Comparison of ENCODE assay signal across 9 cellular contexts in the genomic region with DNA sequence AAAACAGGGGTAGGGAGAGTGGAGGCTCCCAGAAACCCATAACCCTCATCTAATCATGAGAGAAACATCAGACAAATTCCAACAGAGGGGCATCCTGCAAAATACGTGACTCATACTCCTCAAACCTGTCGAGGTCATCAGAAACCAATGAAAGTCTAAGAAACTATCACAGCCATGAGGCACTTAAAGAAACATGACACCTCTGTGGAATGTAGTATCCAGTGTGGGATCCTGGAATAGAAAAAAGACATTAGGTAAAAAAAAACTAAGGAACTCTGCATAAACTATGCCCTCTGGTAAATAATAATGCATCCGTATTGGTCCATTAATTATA. TPM values are rescaled to one million over a fixed set of nuclear protein-coding genes. Genes with fewer than 3 reads are reported as not detected.
DNase-seq lines count a peak whose midpoint lies in the region; ATAC-seq and TF ChIP-seq lines count a peak whose summit lies in the region.
"Had no signal": no experiment of that assay in that cellular context is flagged by ENCODE, and none has a peak within 500 bp of the region (broad histone marks: within the 10 kb centered on the region; RNA-seq: fewer than 3 reads in every experiment).

No MANE protein-coding gene starts in this region.

- no peak for TF ChIP-seq POLR2A in suprapubic skin (IDR thresholded peaks at IDR 0.05)

- no peaks in the 10 kb centered on the region for H3K36me3 ChIP-seq in adipocyte (ENCODE audit: control insufficient read depth, insufficient read depth, low read length, severe bottlenecking)
- no peaks in the 10 kb centered on the region for H3K36me3 ChIP-seq in suprapubic skin

- WGBS in suprapubic skin: 32% methylated on average over 3 of the region's 3 CpGs

- H3K27me3 ChIP-seq in adipocyte (replicated peaks; ENCODE audit: control insufficient read depth, insufficient read depth, low read length) (peaks cover 21% of the 10 kb centered on the region), suprapubic skin (no peaks in the 10 kb centered on the region)

- peaks cover 13% of the 10 kb centered on the region for H3K27me3 Mint-ChIP-seq in HFFc6 (ENCODE audit: insufficient read depth)
- H3K27me3 Mint-ChIP-seq in stimulated activated memory B cell treated with anti-CD40 and anti-IgM and Interleukin-4, amounts not matched to agents 10 μg/mL and 1 μg/mL and 100 μg/mL, for 72 hours: peaks cover 8% of the 10 kb centered on the region

- H3K4me3 Mint-ChIP-seq in HFFc6: peak overlapping the region; percentile 57
- no peak overlapping the region for H3K4me3 Mint-ChIP-seq in stimulated activated memory B cell treated with anti-CD40 and anti-IgM and Interleukin-4, amounts not matched to agents 10 μg/mL and 1 μg/mL and 100 μg/mL, for 72 hours

- peak overlapping the region; percentile 52 for H3K27ac ChIP-seq in suprapubic skin

- H3K4me1 ChIP-seq in adipocyte (ENCODE audit: control insufficient read depth, insufficient read depth, low read length) (peaks cover 10% of the 10 kb centered on the region), suprapubic skin (peaks cover 8% of the 10 kb centered on the region)

- peak overlapping the region; percentile 84 for H3K27ac Mint-ChIP-seq in HFFc6
- no peak overlapping the region for H3K27ac Mint-ChIP-seq in stimulated activated memory B cell treated with anti-CD40 and anti-IgM and Interleukin-4, amounts not matched to agents 10 μg/mL and 1 μg/mL and 100 μg/mL, for 72 hours

- no peak for TF ChIP-seq EP300 in suprapubic skin (IDR thresholded peaks at IDR 0.05)

- no peak for TF ChIP-seq CTCF in HFFc6 (IDR thresholded peaks at IDR 0.05)
- TF ChIP-seq CTCF in suprapubic skin (IDR thresholded peaks at IDR 0.05): no peak

- DNase-seq in HFFc6 (peak; percentile 70), adipocyte (ENCODE audit: low read depth) (peak; percentile 59), iPS DF 19.7 (ENCODE audit: low read depth, low spot score) (peak; percentile 52), suprapubic skin (ENCODE audit: low spot score in 2 of 2) (no peak), DMS153 (lab: John Stamatoyannopoulos, UW) (no peak), HuH-7 (ENCODE audit: low spot score) (no peak)
- DNase-seq: mucosa of descending colon, NCI-H1694 had no signal

- H3K9me3 ChIP-seq in adipocyte (ENCODE audit: control insufficient read depth, low read length): no peaks in the 10 kb centered on the region
- no peaks in the 10 kb centered on the region for H3K9me3 ChIP-seq in suprapubic skin
- H3K9me3 ChIP-seq: mucosa of descending colon had no signal

- peaks cover 28% of the 10 kb centered on the region for H3K4me1 Mint-ChIP-seq in HFFc6 (ENCODE audit: low read depth)
- no peaks in the 10 kb centered on the region for H3K4me1 Mint-ChIP-seq in stimulated activated memory B cell treated with anti-CD40 and anti-IgM and Interleukin-4, amounts not matched to agents 10 μg/mL and 1 μg/mL and 100 μg/mL, for 72 hours

- H3K4me3 ChIP-seq in adipocyte (ENCODE audit: low read length): no peak overlapping the region
- no peak overlapping the region for H3K4me3 ChIP-seq in suprapubic skin
- H3K4me3 ChIP-seq: mucosa of descending colon had no signal

- no peak overlapping the region for H3K9ac ChIP-seq in adipocyte (ENCODE audit: low read length)

- no peaks in the 10 kb centered on the region for H3K9me3 Mint-ChIP-seq in HFFc6
- peaks cover 11% of the 10 kb centered on the region for H3K9me3 Mint-ChIP-seq in stimulated activated memory B cell treated with anti-CD40 and anti-IgM and Interleukin-4, amounts not matched to agents 10 μg/mL and 1 μg/mL and 100 μg/mL, for 72 hours

- peaks cover 5% of the 10 kb centered on the region; the same call in 1 of the 2 replicates for H3K36me3 Mint-ChIP-seq in HFFc6 (ENCODE audit: low read depth)
- no peaks in the 10 kb centered on the region for H3K36me3 Mint-ChIP-seq in stimulated activated memory B cell treated with anti-CD40 and anti-IgM and Interleukin-4, amounts not matched to agents 10 μg/mL and 1 μg/mL and 100 μg/mL, for 72 hours

- no peak for ATAC-seq in stimulated activated memory B cell treated with anti-CD40 and anti-IgM and Interleukin-4, amounts not matched to agents 10 μg/mL and 1 μg/mL and 100 μg/mL, for 72 hours
- ATAC-seq: mucosa of descending colon had no signal

RNA-seq across cellular contexts. Expression of a gene that starts 16.4 kb away (rescaled TPM):
- not detected for total RNA-seq in HFFc6 (2021; fragmentation: NEBNext Ultra II Directional; extraction: Animal tissue kit (Norgen Biotek cat#: 25700))
- total RNA-seq in suprapubic skin: 10 to 100 TPM in 2 of 4 donors, 1 to 10 TPM in 2; 8.0 to 23.6 (median 14.4) TPM

RNA-seq across cellular contexts. Expression of a gene that starts 44.2 kb away (rescaled TPM):
- not detected for total RNA-seq in HFFc6 (2021; fragmentation: NEBNext Ultra II Directional; extraction: Animal tissue kit (Norgen Biotek cat#: 25700))
- 1 to 10 TPM in 3 of 4 donors, under 1 TPM in 1; 0.72 to 4.8 (median 2.5) TPM for total RNA-seq in suprapubic skin

Comparison
In these comparisons a context has a peak if more than half of its experiments do, and no peak if none do; other contexts are left out.
1. DNase-seq: peak in HFFc6 (single experiment), adipocyte (single experiment) and iPS DF 19.7 (single experiment); none in suprapubic skin (0 of 2), DMS153 (single experiment) and HuH-7 (single experiment).
2. RNA of a gene that starts 16.4 kb away (total RNA-seq): 8.0 to 23.6 TPM in suprapubic skin; not detected in HFFc6; every median in the first group is over 4 times any median in the second.